Comparison of ENCODE assay signal across 1 cellular context in the genomic region with DNA sequence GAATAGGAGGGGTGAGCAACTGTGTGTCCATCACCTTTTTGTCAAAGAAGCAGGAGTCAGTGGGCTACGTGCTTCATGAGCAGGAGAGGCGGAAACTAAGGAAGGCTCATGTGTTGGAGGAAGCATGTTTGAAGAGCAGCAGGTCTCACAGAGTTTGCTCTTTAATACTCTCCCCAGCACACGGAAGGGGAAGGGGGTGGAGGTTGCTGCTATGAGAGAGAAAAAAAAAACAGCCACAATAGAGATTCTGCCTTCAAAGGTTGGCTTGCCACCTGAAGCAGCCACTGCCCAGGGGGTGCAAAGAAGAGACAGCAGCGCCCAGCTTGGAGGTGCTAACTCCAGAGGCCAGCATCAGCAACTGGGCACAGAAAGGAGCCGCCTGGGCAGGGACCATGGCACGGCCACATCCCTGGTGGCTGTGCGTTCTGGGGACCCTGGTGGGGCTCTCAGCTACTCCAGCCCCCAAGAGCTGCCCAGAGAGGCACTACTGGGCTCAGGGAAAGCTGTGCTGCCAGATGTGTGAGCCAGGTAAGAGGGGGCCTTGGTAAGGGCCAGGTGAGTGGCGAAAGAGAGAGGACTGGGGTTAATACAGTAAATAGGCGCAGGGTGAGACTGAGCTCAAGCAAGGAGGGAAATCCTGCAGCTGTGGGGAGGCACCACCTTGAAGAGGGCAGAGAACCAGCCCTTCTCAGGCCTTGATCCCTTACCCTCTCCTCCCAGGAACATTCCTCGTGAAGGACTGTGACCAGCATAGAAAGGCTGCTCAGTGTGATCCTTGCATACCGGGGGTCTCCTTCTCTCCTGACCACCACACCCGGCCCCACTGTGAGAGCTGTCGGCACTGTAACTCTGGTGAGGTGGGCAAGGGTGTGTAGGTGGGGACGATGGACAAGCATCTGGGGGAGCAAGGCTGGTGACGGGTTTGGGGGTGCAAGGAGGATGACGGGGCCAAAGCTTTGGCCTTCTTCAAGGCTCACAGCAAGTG.
TF ChIP-seq lines count a peak whose summit lies in the region.

Gene CD27 (plus strand): TSS at position 252 of the 985 bp plus-strand sequence. CDS start 141 bp downstream, at position 393.

TF ChIP-seq in H1, 55 proteins besides CTCF, POLR2A, EP300 and RAD21:
- TF ChIP-seq NRF1 (IDR thresholded peaks at IDR 0.05; ENCODE audit: low read depth, low read length) (no peak), FOSL1 (IDR thresholded peaks at IDR 0.05; ENCODE audit: insufficient read depth, low read depth, low read length) (no peak), POU5F1 (IDR thresholded peaks at IDR 0.05; ENCODE audit: low read depth, low read length) (no peak), SP2 (IDR thresholded peaks at IDR 0.05; ENCODE audit: low read length) (no peak), RBBP5 (IDR thresholded peaks at IDR 0.05; ENCODE audit: borderline replicate concordance, low read depth, low read length) (no peak), SUZ12 (IDR thresholded peaks at IDR 0.05; ENCODE audit: low read length) (no peak), ASH2L (IDR thresholded peaks at IDR 0.05; ENCODE audit: low read length) (no peak), NANOG (IDR thresholded peaks at IDR 0.05; ENCODE audit: insufficient read depth, low read depth, low read length, poor library complexity, severe bottlenecking) (no peak), TBP (IDR thresholded peaks at IDR 0.05; ENCODE audit: low read depth, low read length) (no peak), SIX5 (IDR thresholded peaks at IDR 0.05; ENCODE audit: low read depth, low read length) (no peak), JUND (IDR thresholded peaks at IDR 0.05; ENCODE audit: low read length) (no peak), ZNF274 (IDR thresholded peaks at IDR 0.05; ENCODE audit: borderline replicate concordance, extremely low read depth, low read length) (no peak), RNF2 (IDR thresholded peaks at IDR 0.05; ENCODE audit: borderline replicate concordance, low read depth, low read length, missing control alignments, poor library complexity, severe bottlenecking) (no peak), CHD2 (IDR thresholded peaks at IDR 0.05; ENCODE audit: low read length) (no peak), BCL11A (IDR thresholded peaks at IDR 0.05; ENCODE audit: low read depth in 2 of 2, low read length in 2 of 2) (no peak), TAF7 (optimal IDR thresholded peaks at IDR 0.05; ENCODE audit: borderline replicate concordance, low read depth, low read length) (no peak), GABPA (IDR thresholded peaks at IDR 0.05; ENCODE audit: borderline replicate concordance, insufficient read depth, low read length) (no peak), HDAC6 (IDR thresholded peaks at IDR 0.05; ENCODE audit: low read depth, low read length) (no peak), EZH2 (IDR thresholded peaks at IDR 0.05; ENCODE audit: low read depth, low read length, severe bottlenecking) (no peak)
